15 cellular contexts compared by ENCODE assay signal in the genomic region with DNA sequence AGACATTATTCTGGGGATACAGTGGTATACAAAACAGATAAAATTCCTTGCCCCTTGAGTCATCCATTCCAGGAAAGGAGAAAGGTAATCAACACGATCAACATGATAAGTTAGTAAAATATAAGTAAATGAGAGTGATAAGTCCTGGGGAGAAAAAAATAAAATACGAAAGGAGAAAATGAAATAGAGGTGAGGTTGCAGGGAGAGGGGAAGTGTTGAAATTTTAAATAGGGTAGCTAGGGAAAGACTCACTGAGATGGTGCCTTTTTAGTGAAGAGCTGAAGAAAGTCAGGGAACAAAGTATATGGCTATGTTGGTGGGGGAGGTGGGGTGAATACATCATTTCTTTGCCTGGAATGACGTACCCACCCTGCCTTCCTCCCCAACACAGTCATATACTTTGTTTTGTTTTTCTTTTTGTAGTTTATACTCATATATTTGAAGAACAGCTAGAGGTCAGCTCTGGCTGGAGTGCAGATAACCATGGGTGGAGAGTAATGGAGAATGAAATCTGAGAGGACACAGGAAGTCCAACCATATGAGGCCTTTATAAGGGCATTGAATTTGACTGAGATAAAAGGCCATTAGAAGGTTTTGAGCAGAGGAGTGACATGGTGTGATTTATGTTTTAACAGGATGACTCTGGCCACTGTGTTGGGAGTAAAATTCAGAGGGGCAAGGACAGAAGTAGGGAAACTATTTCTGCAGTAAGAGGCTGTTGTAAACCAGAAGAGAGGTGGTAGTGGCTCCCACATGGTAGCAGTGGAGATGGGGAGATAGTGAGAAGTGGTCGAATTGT. TPM values are rescaled to one million over a fixed set of nuclear protein-coding genes. Genes with fewer than 3 reads are reported as not detected.
A peak's percentile ranks its signal among the peaks of the same experiment; 100 is the strongest.
DNase-seq lines count a peak whose midpoint lies in the region; ATAC-seq and TF ChIP-seq lines count a peak whose summit lies in the region.
"Had no signal": no experiment of that assay in that cellular context is flagged by ENCODE, and none has a peak within 500 bp of the region (broad histone marks: within the 10 kb centered on the region; RNA-seq: fewer than 3 reads in every experiment).

No MANE protein-coding gene starts in this region.

- POLR2A ChIA-PET in AG04449 (lab: Yijun Ruan, JAX), result interaction anchor here (0.7 kb wide), 1 partner anchor 11 kb away, joined by 4 read pairs; no protein-coding TSS in a partner anchor

- no peak overlapping the region for H3K4me3 Mint-ChIP-seq in effector memory CD8-positive, alpha-beta T cell

- H3K9ac ChIP-seq in adipocyte (ENCODE audit: low read length), result no peak overlapping the region

- CTCF ChIA-PET in AG04449 (lab: Yijun Ruan, JAX), result interaction anchor here (0.8 to 1.2 kb wide), 3 partner anchors 16 to 97 kb away, joined by 3 to 4 read pairs (median 3); no protein-coding TSS in a partner anchor

- H3K4me3 ChIP-seq in AG04449 (ENCODE audit: low read depth, low read length) (no peak overlapping the region), adipocyte (ENCODE audit: low read length) (no peak overlapping the region)
- H3K4me3 ChIP-seq: body of pancreas, stomach had no signal

- no peaks in the 10 kb centered on the region for H3K9me3 ChIP-seq in adipocyte (ENCODE audit: control insufficient read depth, low read length)
- H3K9me3 ChIP-seq: body of pancreas, stomach had no signal

- no peak for TF ChIP-seq CTCF in AG04449 (IDR thresholded peaks at IDR 0.05; ENCODE audit: insufficient read depth, low read length, missing control alignments)

- DNase-seq in AG04449 (ENCODE audit: low read depth, low spot score), result peak; percentile 34
- DNase-seq in HS-27A (ENCODE audit: low read depth), result peak; percentile 54
- DNase-seq in adipocyte (ENCODE audit: low read depth), result peak; percentile 57
- DNase-seq in glomerular endothelial cell (ENCODE audit: extremely low read depth, low read depth, low spot score), result peak; percentile 67
- no peak for DNase-seq in DMS 273 treated with DMSO at 0.1 percent for 48 hours (lab: John Stamatoyannopoulos, UW)
- DNase-seq in putamen (ENCODE audit: low spot score), result no peak
- DNase-seq in effector memory CD8-positive, alpha-beta T cell, result no peak
- DNase-seq: activated CD4-positive, alpha-beta T cell treated with anti-CD3 and anti-CD28 coated beads for 1 hour; activated T-cell treated with anti-CD3 and anti-CD28 coated beads, Interleukin-2, amount 50 U/mL, for 1 hour; body of pancreas; DND-41; NCI-H1105; NCI-H82; stomach had no signal

- H3K27me3 Mint-ChIP-seq in effector memory CD8-positive, alpha-beta T cell, result no peaks in the 10 kb centered on the region

- H3K27ac Mint-ChIP-seq in effector memory CD8-positive, alpha-beta T cell, result no peak overlapping the region

- no peak for ATAC-seq in effector memory CD8-positive, alpha-beta T cell (replicated peaks)
- ATAC-seq in HG03175 (IDR thresholded peaks at IDR 0.05; ENCODE audit: unreplicated experiment), result no peak
- ATAC-seq: body of pancreas had no signal

- H3K9me3 Mint-ChIP-seq in effector memory CD8-positive, alpha-beta T cell, result no peaks in the 10 kb centered on the region

- H3K36me3 Mint-ChIP-seq in effector memory CD8-positive, alpha-beta T cell (ENCODE audit: insufficient read depth), result peaks cover 6% of the 10 kb centered on the region

- H3K27me3 ChIP-seq in adipocyte (replicated peaks; ENCODE audit: control insufficient read depth, insufficient read depth, low read length), result no peaks in the 10 kb centered on the region
- H3K27me3 ChIP-seq: body of pancreas, stomach had no signal

- H3K4me1 ChIP-seq in adipocyte (ENCODE audit: control insufficient read depth, insufficient read depth, low read length), result peaks cover 7% of the 10 kb centered on the region

- peaks cover 7% of the 10 kb centered on the region for H3K36me3 ChIP-seq in adipocyte (ENCODE audit: control insufficient read depth, insufficient read depth, low read length, severe bottlenecking)
- H3K36me3 ChIP-seq: stomach had no signal

- peaks cover 0 to 7% of the 10 kb centered on the region in 2 donors for H3K4me1 Mint-ChIP-seq in effector memory CD8-positive, alpha-beta T cell (ENCODE audit: low read depth in 2 of 2)

RNA-seq across cellular contexts. Expression of a gene that starts 54.8 kb away (rescaled TPM):
- 70.8 and 72.6 TPM in 2 replicates for total RNA-seq in glomerular endothelial cell

Comparison
In these comparisons a context has a peak if more than half of its experiments do, and no peak if none do; other contexts are left out.
1. DNase-seq: peak in AG04449 (single experiment), HS-27A (single experiment), adipocyte (single experiment) and glomerular endothelial cell (single experiment); none in DMS 273 treated with DMSO at 0.1 percent for 48 hours (single experiment), putamen (single experiment) and effector memory CD8-positive, alpha-beta T cell (0 of 3).